In the genomic region with DNA sequence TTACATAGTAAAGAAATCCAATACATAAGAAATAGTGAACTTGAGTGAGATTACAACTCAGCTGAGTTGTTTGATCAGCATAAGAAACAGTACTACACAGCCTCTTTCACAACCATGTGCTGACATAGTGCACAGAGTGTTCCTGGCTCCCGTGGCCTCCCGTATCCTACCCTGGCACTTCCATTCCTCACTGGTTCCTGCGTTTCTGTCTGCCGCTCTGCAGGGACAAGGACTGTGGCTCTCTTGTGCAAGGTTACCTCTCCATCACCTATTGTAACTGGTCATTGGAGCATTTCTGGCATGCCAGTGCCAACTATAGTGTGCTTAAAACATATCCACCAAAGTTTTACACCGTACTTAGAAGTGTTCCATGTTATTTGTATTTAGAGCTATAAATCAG, we compare ENCODE assay signal across 10 cellular contexts. TPM values are rescaled to one million over a fixed set of nuclear protein-coding genes. Genes with fewer than 3 reads are reported as not detected.
DNase-seq lines count a peak whose midpoint lies in the region; ATAC-seq and TF ChIP-seq lines count a peak whose summit lies in the region.
"Had no signal": no experiment of that assay in that cellular context is flagged by ENCODE, and none has a peak within 500 bp of the region (broad histone marks: within the 10 kb centered on the region; RNA-seq: fewer than 3 reads in every experiment).

No MANE protein-coding gene starts in this region.

- H3K4me2 ChIP-seq in neuronal stem cell (ENCODE audit: insufficient read depth, low read length, poor library complexity, severe bottlenecking): no peak overlapping the region

- no TSS peak for BruUV-seq in Panc1 (replicated peaks; lab: Mats Ljungman, UMichigan)

- H2BK15ac ChIP-seq in neuronal stem cell (ENCODE audit: low read length): no peak overlapping the region

- no CpG with 5 or more reads among the region's 5 CpGs for WGBS in neuronal stem cell (ENCODE audit: extremely low coverage in 2 of 2, insufficient read length in 2 of 2, insufficient replicate concordance in 1 of 2), 2 donors

- H3K23ac ChIP-seq in neuronal stem cell (ENCODE audit: low read depth, low read length, poor library complexity): no peak overlapping the region

- no peak overlapping the region for H3K14ac ChIP-seq in neuronal stem cell (ENCODE audit: low read length)

- POLR2A ChIA-PET in Panc1 (lab: Charles Lee): interaction anchor here (0.6 kb wide), 1 partner anchor 929 kb away, joined by 3 read pairs; no protein-coding TSS in a partner anchor

- H3K27ac ChIP-seq in Panc1 (ENCODE audit: low read length): no peak overlapping the region
- H3K27ac ChIP-seq in neuronal stem cell (replicated peaks; ENCODE audit: low read length): no peak overlapping the region

- H3K4me1 ChIP-seq in Panc1 (ENCODE audit: control insufficient read depth, insufficient read depth, low read length) (no peaks in the 10 kb centered on the region), neuronal stem cell (ENCODE audit: control insufficient read depth in 2 of 2, insufficient read depth in 1 of 2, low read depth in 1 of 2, low read length in 2 of 2) (peaks cover 0 to 3% of the 10 kb centered on the region in 2 donors)

- ATAC-seq in Panc1 (peak; percentile 89), HG03571 (IDR thresholded peaks at IDR 0.05; ENCODE audit: unreplicated experiment) (no peak), HG02970 (IDR thresholded peaks at IDR 0.05; ENCODE audit: low FRiP score, unreplicated experiment) (no peak)

- H2AFZ ChIP-seq in neuronal stem cell (ENCODE audit: low read length): no peak overlapping the region

- H3K18ac ChIP-seq in neuronal stem cell (ENCODE audit: low read length): peak overlapping the region; percentile 73

- in situ Hi-C loops in Panc1 (cut with HindIII; ENCODE audit: low pct_unique_long_range_greater_than_20kb, low sequenced_read_pairs): no loop called here

- no peaks in the 10 kb centered on the region for H3K36me3 ChIP-seq in Panc1 (ENCODE audit: control insufficient read depth, insufficient read depth, low read length)
- no peaks in the 10 kb centered on the region for H3K36me3 ChIP-seq in neuronal stem cell (replicated peaks in 1 of 2; ENCODE audit: control insufficient read depth in 2 of 2, insufficient read depth in 2 of 2, low read length in 2 of 2)

- no peak overlapping the region for H2BK120ac ChIP-seq in neuronal stem cell (ENCODE audit: low read depth, low read length)

- H3K9me3 ChIP-seq in Panc1 (ENCODE audit: control insufficient read depth, insufficient read depth, low read depth, low read length): no peaks in the 10 kb centered on the region
- no peaks in the 10 kb centered on the region for H3K9me3 ChIP-seq in neuronal stem cell (replicated peaks in 1 of 2; ENCODE audit: control insufficient read depth in 2 of 2, insufficient read depth in 1 of 2, low read depth in 1 of 2, low read length in 2 of 2)

- H2AK5ac ChIP-seq in neuronal stem cell (ENCODE audit: low read depth, low read length): no peak overlapping the region

- H3K4me3 ChIP-seq in Panc1 (ENCODE audit: low read depth in 2 of 2, low read length in 2 of 2) (no peak overlapping the region), neuronal stem cell (ENCODE audit: low read length in 2 of 2) (no peak overlapping the region)

- H3K79me1 ChIP-seq in neuronal stem cell (ENCODE audit: low read depth, low read length): no peaks in the 10 kb centered on the region

- H4K8ac ChIP-seq in neuronal stem cell (ENCODE audit: low read depth, low read length): peak overlapping the region; percentile 52

- CTCF ChIA-PET in Panc1 (lab: Charles Lee): interaction anchor here (0.9 to 1.5 kb wide), 7 partner anchors 38 to 909 kb away, joined by 3 to 5 read pairs (median 3); no protein-coding TSS in a partner anchor

- no peak overlapping the region for H4K91ac ChIP-seq in neuronal stem cell (ENCODE audit: low read depth, low read length, poor library complexity)

- intact Hi-C loops in Panc1 (cut with micrococcal nuclease; ENCODE audit: unreplicated experiment): loop anchor here (5.0 to 10.0 kb wide), 2 partner anchors 364 to 652 kb away; no protein-coding TSS in a partner anchor

- no peak overlapping the region for H3K4ac ChIP-seq in neuronal stem cell (ENCODE audit: low read length)

- H3K27me3 ChIP-seq in Panc1 (ENCODE audit: control insufficient read depth, insufficient read depth, low read length) (no peaks in the 10 kb centered on the region), neuronal stem cell (ENCODE audit: control insufficient read depth in 3 of 3, insufficient read depth in 3 of 3, low read depth in 1 of 3, low read length in 3 of 3) (no peaks in the 10 kb centered on the region)

- no peak overlapping the region for H2BK5ac ChIP-seq in neuronal stem cell (ENCODE audit: low read length)

- no peak overlapping the region for H3K9ac ChIP-seq in neuronal stem cell (ENCODE audit: low read depth, low read length, poor library complexity)

- TF ChIP-seq CTCF in Panc1 (IDR thresholded peaks at IDR 0.05): no peak

- peak; percentile 92 for DNase-seq in DMS53 treated with DMSO at 0.1 percent for 48 hours (lab: John Stamatoyannopoulos, UW; ENCODE audit: unreplicated experiment)
- no peak for DNase-seq in Panc1 (ENCODE audit: low read depth, low spot score)
- peak; percentile 47 for DNase-seq in fibroblast of gingiva (ENCODE audit: low read depth)
- no peak for DNase-seq in neuronal stem cell (ENCODE audit: low spot score)
- no peak for DNase-seq in RKO (ENCODE audit: low spot score)
- no peak for DNase-seq in SW480 (ENCODE audit: low spot score)
- DNase-seq: cerebellar nuclear complex, posterior cingulate gyrus had no signal

- H2BK12ac ChIP-seq in neuronal stem cell (ENCODE audit: low read length): no peak overlapping the region

RNA-seq across cellular contexts. Expression of gene PCED1B, which starts 46.3 kb away (rescaled TPM):
- total RNA-seq in Panc1 (2021; ENCODE audit: unreplicated experiment): 0.82 TPM
- polyA plus RNA-seq in Panc1 (2012; ENCODE audit: insufficient read length): 0.99 TPM
- 0.54 TPM for polyA plus RNA-seq in neuronal stem cell (2013, experiment 1 of 2)
- 0.65 TPM for polyA plus RNA-seq in neuronal stem cell (2013, experiment 2 of 2)

RNA-seq across cellular contexts. Expression of gene AMIGO2, which starts 46.7 kb away (rescaled TPM):
- total RNA-seq in Panc1 (2021; ENCODE audit: unreplicated experiment): 21.8 TPM
- 12.4 TPM for polyA plus RNA-seq in Panc1 (2012; ENCODE audit: insufficient read length)
- polyA plus RNA-seq in neuronal stem cell (2013, experiment 1 of 2): 2.4 TPM
- 2.3 TPM for polyA plus RNA-seq in neuronal stem cell (2013, experiment 2 of 2)

Comparison
In these comparisons a context has a peak if more than half of its experiments do, and no peak if none do; other contexts are left out.
1. DNase-seq: peak in DMS53 treated with DMSO at 0.1 percent for 48 hours (single experiment) and fibroblast of gingiva (single experiment); none in Panc1 (single experiment), neuronal stem cell (single experiment), RKO (single experiment) and SW480 (single experiment).